29 cellular contexts compared by ENCODE assay signal in genomic region chr2:223764796-223765195, GRCh38.
"Had no signal": no experiment of that assay in that cellular context is flagged by ENCODE, and none has a peak within 500 bp of the region (broad histone marks: within the 10 kb centered on the region; RNA-seq: fewer than 3 reads in every experiment).

No MANE protein-coding gene starts in this region.

- H3K4me1 ChIP-seq: neural progenitor cell, parathyroid adenoma, psoas muscle, testis, tibial nerve, vagina had no signal

- FAIRE-seq: urothelium cell line had no signal

- H3K4me3 ChIP-seq: neural progenitor cell, ovary, psoas muscle, skin epidermis, smooth muscle cell, spleen, suprapubic skin, testis, tibial nerve, upper lobe of left lung, vagina had no signal

- H3K9me3 ChIP-seq: ovary, psoas muscle, spleen, suprapubic skin, testis, tibial nerve, upper lobe of left lung, vagina had no signal

- H3K27ac ChIP-seq: neural progenitor cell, ovary, parathyroid adenoma, psoas muscle, skin epidermis, spleen, suprapubic skin, testis, tibial nerve, upper lobe of left lung, vagina had no signal

- ATAC-seq: natural killer cell; psoas muscle; right cardiac atrium; sciatic nerve; stimulated activated memory B cell treated with anti-CD40 and anti-IgM and Interleukin-4, amounts not matched to agents 10 μg/mL and 1 μg/mL and 100 μg/mL, for 72 hours; stimulated activated naive CD8-positive, alpha-beta T cell treated with anti-CD3 and anti-CD28 coated beads, Interleukin-15, amount 100 ng/mL, for 72 hours; stimulated activated naive CD8-positive, alpha-beta T cell treated with anti-CD3 and anti-CD28 coated beads, Interleukin-15, Interleukin-2, amounts not matched to agents 100 U/mL and 50 U/mL, for 24 hours had no signal

- H3K79me2 ChIP-seq: parathyroid adenoma had no signal

- H2AFZ ChIP-seq: neural progenitor cell, parathyroid adenoma had no signal

- H3K9ac ChIP-seq: neural progenitor cell, parathyroid adenoma had no signal

- H3K27me3 ChIP-seq: neural progenitor cell, ovary, spleen, suprapubic skin, testis, tibial nerve, upper lobe of left lung, vagina had no signal

- DNase-seq: natural killer cell; occipital lobe; ovary; posterior cingulate gyrus; psoas muscle; right cardiac atrium; spleen; stimulated activated CD4-positive, alpha-beta T cell treated with anti-CD3 and anti-CD28 coated beads, Interleukin-12 subunit alpha, Interleukin-12 subunit beta, amount 100 ng/mL, for 4 hours; stimulated activated CD4-positive, alpha-beta T cell treated with anti-CD3 and anti-CD28 coated beads, Interleukin-1b, Interleukin-23, amount 100 ng/mL, for 48 hours; stimulated activated CD4-positive, alpha-beta T cell treated with anti-CD3 and anti-CD28 coated beads, Interleukin-4, amount 100 ng/mL, for 1 hour; stimulated activated CD4-positive, alpha-beta T cell treated with anti-CD3 and anti-CD28 coated beads, Interleukin-4, amount 100 ng/mL, for 4 hours; stimulated activated CD8-positive, alpha-beta memory T cell treated with anti-CD3 and anti-CD28 coated beads, Interleukin-4, amount 100 ng/mL, for 48 hours; stimulated activated naive CD4-positive, alpha-beta T cell; stimulated activated naive CD8-positive, alpha-beta T cell treated with anti-CD3 and anti-CD28 coated beads, Interleukin-15, amount 100 ng/mL, for 72 hours; stimulated activated naive CD8-positive, alpha-beta T cell treated with anti-CD3 and anti-CD28 coated beads, Interleukin-15, Interleukin-2, amounts not matched to agents 100 U/mL and 50 U/mL, for 24 hours; substantia nigra; testis; trophoblast cell; upper lobe of left lung had no signal

- H3K36me3 ChIP-seq: neural progenitor cell, ovary, suprapubic skin, tibial nerve, upper lobe of left lung, vagina had no signal

- H3K4me2 ChIP-seq: neural progenitor cell, smooth muscle cell had no signal
